8 cellular contexts compared by ENCODE assay signal in genomic region chr1:9413143-9413876, GRCh38.
DNase-seq lines count a peak whose midpoint lies in the region; ATAC-seq and TF ChIP-seq lines count a peak whose summit lies in the region.

No MANE protein-coding gene starts in this region.

- DNase-seq in HuH-7.5 (ENCODE audit: low spot score) (peak; percentile 51), osteocyte (ENCODE audit: extremely low spot score, unreplicated experiment) (no peak), NCI-H2107 treated with DMSO at 0.1 percent for 48 hours (lab: John Stamatoyannopoulos, UW; ENCODE audit: unreplicated experiment) (no peak)
- DNase-seq in activated CD4-positive, alpha-beta memory T cell treated with anti-CD3 and anti-CD28 coated beads for 36 hours = peak; percentile 90

- intact Hi-C loops in activated CD4-positive, alpha-beta memory T cell treated with anti-CD3 and anti-CD28 coated beads for 36 hours (cut with micrococcal nuclease) = loop anchor here (1.0 to 2.0 kb wide), 3 partner anchors 13 to 119 kb away; no protein-coding TSS in a partner anchor

- peak overlapping the region; percentile 99 for H3K4me2 ChIP-seq in DOHH2 (ENCODE audit: low read length)

- no peaks in the 10 kb centered on the region for H3K36me3 Mint-ChIP-seq in activated CD4-positive, alpha-beta memory T cell treated with anti-CD3 and anti-CD28 coated beads for 36 hours
- H3K36me3 Mint-ChIP-seq in osteocyte (ENCODE audit: unreplicated experiment) = no peaks in the 10 kb centered on the region

- H3K4me3 ChIP-seq in DOHH2 (ENCODE audit: low read length) = peak overlapping the region; percentile 73
- H3K4me3 ChIP-seq in urinary bladder (ENCODE audit: low read depth, low read length) = no peak overlapping the region

- WGBS in urinary bladder = 20% methylated on average over 15 of the region's 15 CpGs

- POLR2A ChIA-PET in activated CD4-positive, alpha-beta memory T cell treated with anti-CD3 and anti-CD28 coated beads for 36 hours (lab: Charles Lee) = interaction anchor here (0.8 to 1.9 kb wide), 3 partner anchors 13 to 24 kb away, joined by 3 to 16 read pairs (median 4); no protein-coding TSS in a partner anchor

- peaks cover 38% of the 10 kb centered on the region for H3F3A ChIP-seq in DOHH2 (ENCODE audit: control insufficient read depth, insufficient read depth)

- H3K27me3 Mint-ChIP-seq in activated CD4-positive, alpha-beta memory T cell treated with anti-CD3 and anti-CD28 coated beads for 36 hours = peaks cover 5% of the 10 kb centered on the region
- no peaks in the 10 kb centered on the region for H3K27me3 Mint-ChIP-seq in osteocyte (ENCODE audit: unreplicated experiment)

- no peaks in the 10 kb centered on the region for H4K20me1 ChIP-seq in DOHH2 (ENCODE audit: control insufficient read depth, insufficient read depth, low read depth, low read length)

- no peaks in the 10 kb centered on the region for H3K9me3 Mint-ChIP-seq in activated CD4-positive, alpha-beta memory T cell treated with anti-CD3 and anti-CD28 coated beads for 36 hours
- no peaks in the 10 kb centered on the region for H3K9me3 Mint-ChIP-seq in osteocyte (ENCODE audit: unreplicated experiment)

- H3K27ac ChIP-seq in DOHH2 (ENCODE audit: low read depth, low read length) = peak overlapping the region; percentile 96
- H3K27ac ChIP-seq in urinary bladder (ENCODE audit: low read depth) = peak overlapping the region; percentile 91

- CTCF ChIA-PET in activated CD4-positive, alpha-beta memory T cell treated with anti-CD3 and anti-CD28 coated beads for 36 hours (lab: Charles Lee) = interaction anchor here (0.6 to 2.0 kb wide), 11 partner anchors 10 to 1508 kb away, joined by 3 to 9 read pairs (median 4); no protein-coding TSS in a partner anchor

- peaks cover 76% of the 10 kb centered on the region for H3K4me1 ChIP-seq in DOHH2 (ENCODE audit: control insufficient read depth, low read length)
- peaks cover 2% of the 10 kb centered on the region for H3K4me1 ChIP-seq in urinary bladder (ENCODE audit: insufficient read depth)

- peaks cover 51% of the 10 kb centered on the region for H3K4me1 Mint-ChIP-seq in activated CD4-positive, alpha-beta memory T cell treated with anti-CD3 and anti-CD28 coated beads for 36 hours (ENCODE audit: low read depth)
- peaks cover 30% of the 10 kb centered on the region for H3K4me1 Mint-ChIP-seq in osteocyte (ENCODE audit: unreplicated experiment)

- H3K9me2 ChIP-seq in DOHH2 (replicated peaks; ENCODE audit: control insufficient read depth, low read length) = no peaks in the 10 kb centered on the region

- peak overlapping the region; percentile 56 for H3K27ac Mint-ChIP-seq in activated CD4-positive, alpha-beta memory T cell treated with anti-CD3 and anti-CD28 coated beads for 36 hours
- H3K27ac Mint-ChIP-seq in osteocyte (ENCODE audit: unreplicated experiment) = peak overlapping the region; percentile 90

- peaks cover 53% of the 10 kb centered on the region for H3K79me2 ChIP-seq in DOHH2 (ENCODE audit: control insufficient read depth, low read length)

- H3K9me3 ChIP-seq in DOHH2 (ENCODE audit: control insufficient read depth, insufficient read depth, low read length) = no peaks in the 10 kb centered on the region

- H3K36me3 ChIP-seq in DOHH2 (ENCODE audit: control insufficient read depth, low read length) = peaks cover 10% of the 10 kb centered on the region
- H3K36me3 ChIP-seq in urinary bladder (ENCODE audit: insufficient read depth) = no peaks in the 10 kb centered on the region

- TF ChIP-seq CTCF in DOHH2 (IDR thresholded peaks at IDR 0.05; ENCODE audit: low read depth, low read length, poor library complexity, severe bottlenecking) (no peak), osteocyte (IDR thresholded peaks at IDR 0.05) (no peak)

- H3K27me3 ChIP-seq in DOHH2 (ENCODE audit: control insufficient read depth, low read length) = no peaks in the 10 kb centered on the region

- H3K4me3 Mint-ChIP-seq in activated CD4-positive, alpha-beta memory T cell treated with anti-CD3 and anti-CD28 coated beads for 36 hours = no peak overlapping the region
- H3K4me3 Mint-ChIP-seq in osteocyte (ENCODE audit: unreplicated experiment) = no peak overlapping the region

- ATAC-seq in GM21619 (IDR thresholded peaks at IDR 0.05; ENCODE audit: unreplicated experiment) = peak; percentile 61
- peak; percentile 79 for ATAC-seq in esophagus mucosa

Comparison
In these comparisons a context has a peak if more than half of its experiments do, and no peak if none do; other contexts are left out.
1. DNase-seq: peak in HuH-7.5 (single experiment) and activated CD4-positive, alpha-beta memory T cell treated with anti-CD3 and anti-CD28 coated beads for 36 hours (single experiment); none in osteocyte (single experiment) and NCI-H2107 treated with DMSO at 0.1 percent for 48 hours (single experiment).